ENCODE assay signal across 9 cellular contexts in the genomic region with DNA sequence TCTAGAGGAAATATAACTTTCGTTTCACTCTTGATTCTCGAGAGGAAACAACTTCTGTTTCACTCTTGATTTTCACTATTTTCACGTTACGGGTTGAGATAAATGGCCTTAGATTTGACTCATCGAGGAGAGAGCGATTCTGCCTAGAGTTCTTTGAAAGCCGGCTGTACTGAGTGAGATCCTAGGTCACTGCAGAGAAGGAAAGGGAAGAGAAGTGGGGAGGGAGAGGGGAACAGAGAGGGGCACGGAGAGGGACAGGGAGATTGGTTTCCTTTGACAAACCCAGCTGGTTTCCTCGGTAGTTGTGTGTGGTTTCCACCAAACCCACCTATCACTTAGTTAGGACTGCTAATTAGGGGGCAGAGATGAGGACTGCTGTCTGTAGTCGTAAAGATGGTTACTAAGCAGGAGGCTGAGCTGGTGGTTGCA.
DNase-seq lines count a peak whose midpoint lies in the region; ATAC-seq lines count a peak whose summit lies in the region.
"Had no signal": no experiment of that assay in that cellular context is flagged by ENCODE, and none has a peak within 500 bp of the region (broad histone marks: within the 10 kb centered on the region; RNA-seq: fewer than 3 reads in every experiment).

No MANE protein-coding gene starts in this region.

- H3K9me3 Mint-ChIP-seq in effector memory CD8-positive, alpha-beta T cell: no peaks in the 10 kb centered on the region

- H3K4me1 Mint-ChIP-seq in effector memory CD8-positive, alpha-beta T cell (ENCODE audit: low read depth in 2 of 2): peaks cover 24 to 27% of the 10 kb centered on the region in 2 donors

- peak in 1 of 3 experiments; percentile 16 for DNase-seq in effector memory CD8-positive, alpha-beta T cell
- DNase-seq in NCI-H226 (no peak), COLO668 (lab: John Stamatoyannopoulos, UW; ENCODE audit: unreplicated experiment) (no peak), NCI-H446 (lab: John Stamatoyannopoulos, UW) (no peak)
- no peak for DNase-seq in activated effector memory CD4-positive, alpha-beta T cell treated with Interleukin-2 at 50 U/mL for 16 hours
- DNase-seq: glutamatergic neuron had no signal

- H3K27ac Mint-ChIP-seq in effector memory CD8-positive, alpha-beta T cell: peak overlapping the region; percentile 70 to 93

- ATAC-seq in GM19397 (IDR thresholded peaks at IDR 0.05; ENCODE audit: unreplicated experiment) (peak; percentile 43), HG03175 (IDR thresholded peaks at IDR 0.05; ENCODE audit: unreplicated experiment) (peak; percentile 64)
- peak; percentile 82 for ATAC-seq in effector memory CD8-positive, alpha-beta T cell (replicated peaks)

- H3K4me3 Mint-ChIP-seq in effector memory CD8-positive, alpha-beta T cell: peak overlapping the region; percentile 69 to 86

- H3K4me3 ChIP-seq in GM08714 (ENCODE audit: low read length): peak overlapping the region; percentile 7; the same call in 1 of the 2 replicates

- peaks cover 0 to 21% of the 10 kb centered on the region in 2 donors for H3K27me3 Mint-ChIP-seq in effector memory CD8-positive, alpha-beta T cell

- H3K36me3 Mint-ChIP-seq in effector memory CD8-positive, alpha-beta T cell (ENCODE audit: insufficient read depth): peaks cover 2% of the 10 kb centered on the region
